In genomic region chr19:31170046-31170445, GRCh38 we compare ENCODE assay signal across 19 cellular contexts.
DNase-seq lines count a peak whose midpoint lies in the region; ATAC-seq and TF ChIP-seq lines count a peak whose summit lies in the region.
"Had no signal": no experiment of that assay in that cellular context is flagged by ENCODE, and none has a peak within 500 bp of the region (broad histone marks: within the 10 kb centered on the region; RNA-seq: fewer than 3 reads in every experiment).

No MANE protein-coding gene starts in this region.

- peaks cover 18% of the 10 kb centered on the region for H3K27me3 Mint-ChIP-seq in activated CD8-positive, alpha-beta memory T cell treated with anti-CD3 and anti-CD28 coated beads, Interleukin-2, amount 10 ng/mL, durations not matched to agents 7 days and 5 days
- H3K27me3 Mint-ChIP-seq in H9 (ENCODE audit: low read depth): peaks cover 5% of the 10 kb centered on the region; the same call in 1 of the 2 replicates
- H3K27me3 Mint-ChIP-seq: B cell had no signal

- H2BK120ac ChIP-seq in H9 (ENCODE audit: low read depth, low read length, poor library complexity, severe bottlenecking): no peak overlapping the region

- H3K4me3 Mint-ChIP-seq in activated CD8-positive, alpha-beta memory T cell treated with anti-CD3 and anti-CD28 coated beads, Interleukin-2, amount 10 ng/mL, durations not matched to agents 7 days and 5 days: no peak overlapping the region
- H3K4me3 Mint-ChIP-seq in H9: no peak overlapping the region
- H3K4me3 Mint-ChIP-seq: B cell; CD4-positive, alpha-beta T cell; CD8-positive, alpha-beta T cell had no signal

- H3K4me3 ChIP-seq in esophagus muscularis mucosa (no peak overlapping the region), lung (no peak overlapping the region)
- H3K4me3 ChIP-seq: A549; BLaER1 treated with 17β-estradiol and CSF1 and Interleukin-3, amounts not matched to agents 10 nM and 100 nM had no signal

- H3K4me1 ChIP-seq in H9 (ENCODE audit: insufficient read depth, low read length) (no peaks in the 10 kb centered on the region; the same call in 1 of the 2 replicates), esophagus muscularis mucosa (no peaks in the 10 kb centered on the region), lung (ENCODE audit: control insufficient read depth in 2 of 2, insufficient read depth in 2 of 2, low read length in 2 of 2) (no peaks in the 10 kb centered on the region)
- H3K4me1 ChIP-seq: A549; BLaER1 treated with 17β-estradiol and CSF1 and Interleukin-3, amounts not matched to agents 10 nM and 100 nM; Caco-2 had no signal

- no peak for TF ChIP-seq CTCF in H9 (conservative IDR thresholded peaks at IDR 0.05)
- no peak for TF ChIP-seq CTCF in esophagus muscularis mucosa (IDR thresholded peaks at IDR 0.05)
- TF ChIP-seq CTCF in lung (IDR thresholded peaks at IDR 0.05; ENCODE audit: control extremely low read depth, extremely low read depth): no peak

- no peaks in the 10 kb centered on the region for H3K23me2 ChIP-seq in H9 (ENCODE audit: insufficient read length, low read depth, low read length, poor library complexity, severe bottlenecking)

- DNase-seq in activated CD8-positive, alpha-beta memory T cell treated with anti-CD3 and anti-CD28 coated beads for 24 hours: peak; percentile 15
- no peak for DNase-seq in activated CD8-positive, alpha-beta memory T cell treated with anti-CD3 and anti-CD28 coated beads, Interleukin-2, amount 10 ng/mL, durations not matched to agents 7 days and 5 days
- peak; percentile 8 for DNase-seq in H9
- DNase-seq in esophagus muscularis mucosa (ENCODE audit: extremely low spot score): peak; percentile 83
- peak; percentile 5 for DNase-seq in lung (ENCODE audit: low spot score)
- DNase-seq in NCI-H2029 treated with DMSO at 0.1 percent for 48 hours (lab: John Stamatoyannopoulos, UW): no peak
- DNase-seq: AML-193; Caco-2; Calu3; CD4-positive, alpha-beta T cell; CD8-positive, alpha-beta T cell; DMS79 treated with DMSO at 0.1 percent for 48 hours; GF-D8 had no signal

- no peak overlapping the region for H3K27ac Mint-ChIP-seq in activated CD8-positive, alpha-beta memory T cell treated with anti-CD3 and anti-CD28 coated beads, Interleukin-2, amount 10 ng/mL, durations not matched to agents 7 days and 5 days
- peak overlapping the region in 1 of 3 experiments; percentile 17; a peak in 1 of 7 replicates for H3K27ac Mint-ChIP-seq in H9
- H3K27ac Mint-ChIP-seq: B cell; CD4-positive, alpha-beta T cell; CD8-positive, alpha-beta T cell had no signal

- H2AK5ac ChIP-seq in H9 (ENCODE audit: insufficient read length, low read length): no peak overlapping the region

- no peak overlapping the region for H3K56ac ChIP-seq in H9 (ENCODE audit: insufficient read length, low read depth, low read length)

- no peaks in the 10 kb centered on the region for H3K79me1 ChIP-seq in H9 (ENCODE audit: insufficient read depth, low read depth, low read length, poor library complexity, severe bottlenecking)

- H4K8ac ChIP-seq in H9 (replicated peaks; ENCODE audit: insufficient read length, low read depth, low read length): no peak overlapping the region

- no peak for TF ChIP-seq EP300 in esophagus muscularis mucosa (IDR thresholded peaks at IDR 0.05)

- H3K36me3 ChIP-seq in esophagus muscularis mucosa (no peaks in the 10 kb centered on the region), lung (ENCODE audit: control insufficient read depth in 2 of 2, insufficient read depth in 2 of 2, low read length in 2 of 2) (no peaks in the 10 kb centered on the region)
- H3K36me3 ChIP-seq: BLaER1 treated with 17β-estradiol and CSF1 and Interleukin-3, amounts not matched to agents 10 nM and 100 nM had no signal

- no CpG with 5 or more reads among the region's 2 CpGs for WGBS in H9 (ENCODE audit: extremely low coverage, insufficient read length, low lambda C conversion rate)
- 96% methylated on average over 2 of the region's 2 CpGs for WGBS in esophagus muscularis mucosa
- WGBS in lung, 2 donors: 72 to 90% methylated on average over 2 of the region's 2 CpGs

- no peak overlapping the region for H4K5ac ChIP-seq in H9 (ENCODE audit: insufficient read length, low read depth, low read length)

- no peak overlapping the region for H3K23ac ChIP-seq in H9 (ENCODE audit: insufficient read length, low read depth, low read length)

- H3K9ac ChIP-seq in H9 (ENCODE audit: extremely low read depth, insufficient read length, low read length): no peak overlapping the region
- H3K9ac ChIP-seq: BLaER1 treated with 17β-estradiol and CSF1 and Interleukin-3, amounts not matched to agents 10 nM and 100 nM had no signal

- H2BK12ac ChIP-seq in H9 (ENCODE audit: insufficient read length, low read depth, low read length): no peak overlapping the region

- no peak for ATAC-seq in activated CD8-positive, alpha-beta memory T cell treated with anti-CD3 and anti-CD28 coated beads, Interleukin-2, amount 10 ng/mL, durations not matched to agents 7 days and 5 days
- ATAC-seq in lung (ENCODE audit: insufficient read depth, low FRiP score): no peak
- ATAC-seq in GM18502 (IDR thresholded peaks at IDR 0.05; ENCODE audit: poor library complexity, unreplicated experiment): no peak
- ATAC-seq: A549; CD8-positive, alpha-beta T cell had no signal

- H4K20me1 ChIP-seq in H9 (ENCODE audit: control insufficient read depth, insufficient read depth, insufficient read length): no peaks in the 10 kb centered on the region
- H4K20me1 ChIP-seq: BLaER1 treated with 17β-estradiol and CSF1 and Interleukin-3, amounts not matched to agents 10 nM and 100 nM had no signal

- no peak overlapping the region for H3K4ac ChIP-seq in H9 (ENCODE audit: low read depth, low read length)

- no peak overlapping the region for H2BK5ac ChIP-seq in H9 (ENCODE audit: insufficient read length, low read length)

- no peak overlapping the region for H3K27ac ChIP-seq in H9 (ENCODE audit: insufficient read length, low read depth, low read length)
- no peak overlapping the region for H3K27ac ChIP-seq in esophagus muscularis mucosa (replicated peaks in 1 of 4)
- no peak overlapping the region for H3K27ac ChIP-seq in lung (ENCODE audit: low read depth in 1 of 2, low read length in 1 of 2)
- H3K27ac ChIP-seq: 22Rv1; A549; BLaER1 treated with 17β-estradiol and CSF1 and Interleukin-3, amounts not matched to agents 10 nM and 100 nM; C4-2B had no signal

- no peak overlapping the region for H3T11ph ChIP-seq in H9 (ENCODE audit: low read length)

- intact Hi-C loops in esophagus muscularis mucosa (cut with DNase I): no loop called here

- H3K9me3 ChIP-seq in H9 (ENCODE audit: control insufficient read depth, low read depth, low read length) (no peaks in the 10 kb centered on the region), esophagus muscularis mucosa (no peaks in the 10 kb centered on the region), lung (ENCODE audit: control insufficient read depth in 2 of 2, insufficient read depth in 1 of 2, low read length in 1 of 2) (no peaks in the 10 kb centered on the region)
- H3K9me3 ChIP-seq: A549; BLaER1 treated with 17β-estradiol and CSF1 and Interleukin-3, amounts not matched to agents 10 nM and 100 nM; Caco-2 had no signal

- no peak overlapping the region for H4K91ac ChIP-seq in H9 (ENCODE audit: insufficient read length, low read depth, low read length)

- H2BK20ac ChIP-seq in H9 (ENCODE audit: low read depth, low read length, poor library complexity, severe bottlenecking): no peak overlapping the region

- H3K27me3 ChIP-seq in H9 (ENCODE audit: insufficient read depth, low read length) (no peaks in the 10 kb centered on the region), esophagus muscularis mucosa (no peaks in the 10 kb centered on the region), lung (ENCODE audit: control insufficient read depth, insufficient read depth) (no peaks in the 10 kb centered on the region)
- H3K27me3 ChIP-seq: BLaER1 treated with 17β-estradiol and CSF1 and Interleukin-3, amounts not matched to agents 10 nM and 100 nM had no signal

- no peak for TF ChIP-seq POLR2A in esophagus muscularis mucosa (IDR thresholded peaks at IDR 0.05; ENCODE audit: low read depth)

- H3K4me1 Mint-ChIP-seq in activated CD8-positive, alpha-beta memory T cell treated with anti-CD3 and anti-CD28 coated beads, Interleukin-2, amount 10 ng/mL, durations not matched to agents 7 days and 5 days: no peaks in the 10 kb centered on the region
- H3K4me1 Mint-ChIP-seq in H9: no peaks in the 10 kb centered on the region
- H3K4me1 Mint-ChIP-seq: B cell had no signal

- H3K79me2 ChIP-seq in H9 (ENCODE audit: insufficient read depth, low read length): no peaks in the 10 kb centered on the region

- H3K18ac ChIP-seq in H9 (ENCODE audit: insufficient read length, low read depth, low read length): no peak overlapping the region

- H3K9me3 Mint-ChIP-seq in activated CD8-positive, alpha-beta memory T cell treated with anti-CD3 and anti-CD28 coated beads, Interleukin-2, amount 10 ng/mL, durations not matched to agents 7 days and 5 days (ENCODE audit: low read depth): no peaks in the 10 kb centered on the region
- H3K9me3 Mint-ChIP-seq in H9: no peaks in the 10 kb centered on the region
- H3K9me3 Mint-ChIP-seq: CD4-positive, alpha-beta T cell; CD8-positive, alpha-beta T cell had no signal

- CTCF ChIA-PET in activated CD8-positive, alpha-beta memory T cell treated with anti-CD3 and anti-CD28 coated beads, Interleukin-2, amount 10 ng/mL, durations not matched to agents 7 days and 5 days (lab: Charles Lee): no interaction called here

- H3K14ac ChIP-seq in H9 (ENCODE audit: insufficient read depth, low read length): no peak overlapping the region

- H3K36me3 Mint-ChIP-seq in activated CD8-positive, alpha-beta memory T cell treated with anti-CD3 and anti-CD28 coated beads, Interleukin-2, amount 10 ng/mL, durations not matched to agents 7 days and 5 days: no peaks in the 10 kb centered on the region
- H3K36me3 Mint-ChIP-seq in H9 (ENCODE audit: insufficient read depth in 1 of 3, low read depth in 3 of 3): no peaks in the 10 kb centered on the region
- H3K36me3 Mint-ChIP-seq: CD8-positive, alpha-beta T cell had no signal

- no peak overlapping the region for H2BK15ac ChIP-seq in H9 (ENCODE audit: low read depth, low read length)

- H2AFZ ChIP-seq in H9 (ENCODE audit: low read length): no peak overlapping the region

- no peak overlapping the region for H3K4me2 ChIP-seq in H9 (ENCODE audit: insufficient read depth, insufficient read length, low read length)
- H3K4me2 ChIP-seq: A549; BLaER1 treated with 17β-estradiol and CSF1 and Interleukin-3, amounts not matched to agents 10 nM and 100 nM had no signal

Comparison
In these comparisons a context has a peak if more than half of its experiments do, and no peak if none do; other contexts are left out.
1. DNase-seq: peak in activated CD8-positive, alpha-beta memory T cell treated with anti-CD3 and anti-CD28 coated beads for 24 hours (single experiment), H9 (single experiment), esophagus muscularis mucosa (single experiment) and lung (single experiment); none in activated CD8-positive, alpha-beta memory T cell treated with anti-CD3 and anti-CD28 coated beads, Interleukin-2, amount 10 ng/mL, durations not matched to agents 7 days and 5 days (single experiment) and NCI-H2029 treated with DMSO at 0.1 percent for 48 hours (single experiment).